In genomic region chr19:7730286-7731217, GRCh38 we compare ENCODE assay signal across 21 cellular contexts. TPM values are rescaled to one million over a fixed set of nuclear protein-coding genes. Genes with fewer than 3 reads are reported as not detected.
DNase-seq lines count a peak whose midpoint lies in the region; ATAC-seq and TF ChIP-seq lines count a peak whose summit lies in the region.
"Had no signal": no experiment of that assay in that cellular context is flagged by ENCODE, and none has a peak within 500 bp of the region (broad histone marks: within the 10 kb centered on the region; RNA-seq: fewer than 3 reads in every experiment).

No MANE protein-coding gene starts in this region.

- peak overlapping the region; percentile 93 for H3K27ac Mint-ChIP-seq in stimulated activated naive B cell treated with anti-CD40 and anti-IgM and Interleukin-4, amounts not matched to agents 10 μg/mL and 1 μg/mL and 100 μg/mL, for 72 hours
- H3K27ac Mint-ChIP-seq: nephron had no signal

- peaks cover 9% of the 10 kb centered on the region; the same call in 1 of the 2 replicates for H3K4me1 ChIP-seq in HUES6 (ENCODE audit: control insufficient read depth, insufficient read depth, low read length)
- H3K4me1 ChIP-seq in liver (ENCODE audit: control insufficient read depth in 4 of 4, insufficient read depth in 4 of 4, low read length in 3 of 4) = peaks cover 0 to 2% (median 0%) of the 10 kb centered on the region in 4 donors
- H3K4me1 ChIP-seq: ascending aorta, Caco-2, psoas muscle had no signal

- TF ChIP-seq CTCF in dorsolateral prefrontal cortex (IDR thresholded peaks at IDR 0.05 in 54 of 56, conservative IDR thresholded peaks at IDR 0.05 in 2 of 56; ENCODE audit: low read depth in 1 of 56, partially characterized antibody in 56 of 56) (no peak), liver (IDR thresholded peaks at IDR 0.05; ENCODE audit: low read depth, low read length, missing input control) (no peak)

- H3K4me3 Mint-ChIP-seq in stimulated activated naive B cell treated with anti-CD40 and anti-IgM and Interleukin-4, amounts not matched to agents 10 μg/mL and 1 μg/mL and 100 μg/mL, for 72 hours = peak overlapping the region; percentile 84 to 90
- H3K4me3 Mint-ChIP-seq: nephron had no signal

- H3K9ac ChIP-seq in HUES6 (ENCODE audit: low read length) (no peak overlapping the region), liver (ENCODE audit: low read depth in 1 of 2, low read length in 2 of 2) (no peak overlapping the region)

- peak overlapping the region; percentile 58 for H3K4me3 ChIP-seq in HUES6 (ENCODE audit: low read depth, low read length)
- H3K4me3 ChIP-seq in dorsolateral prefrontal cortex = peak overlapping the region in 34 of 59 donors; percentile 2 to 45 (median 24)
- peak overlapping the region in 1 of 3 donors; percentile 11 for H3K4me3 ChIP-seq in liver (ENCODE audit: low read depth in 1 of 3, low read length in 3 of 3)
- H3K4me3 ChIP-seq: psoas muscle had no signal

- WGBS in liver = 5% methylated on average over 78 of the region's 78 CpGs

- H3K27ac ChIP-seq in HUES6 (ENCODE audit: low read depth, low read length) (no peak overlapping the region), dorsolateral prefrontal cortex (no peak overlapping the region), liver (ENCODE audit: low read depth in 1 of 2, low read length in 2 of 2) (no peak overlapping the region)
- H3K27ac ChIP-seq: ascending aorta, psoas muscle had no signal

- DNase-seq in dorsolateral prefrontal cortex (no peak), NCI-H82 treated with DMSO at 0.1 percent for 48 hours (lab: John Stamatoyannopoulos, UW; ENCODE audit: unreplicated experiment) (no peak)
- no peak for DNase-seq in stimulated activated naive B cell treated with anti-CD40 and anti-IgM and Interleukin-4, amounts not matched to agents 10 μg/mL and 1 μg/mL and 100 μg/mL, for 72 hours
- DNase-seq in stimulated activated CD4-positive, alpha-beta T cell treated with anti-CD3 and anti-CD28 coated beads, Interleukin-2, amount 100 ng/mL, for 48 hours = no peak
- DNase-seq: activated CD4-positive, alpha-beta T cell treated with anti-CD3 and anti-CD28 coated beads, Interleukin-2, amount 50 U/mL, for 48 hours; activated naive CD4-positive, alpha-beta T cell; AML-193; Caco-2; NCI-H1092 treated with DMSO at 0.1 percent for 48 hours; NCI-H2081 treated with DMSO at 0.1 percent for 48 hours; psoas muscle; SHP77 treated with DMSO at 0.1 percent for 48 hours had no signal

- peaks cover 14 to 19% of the 10 kb centered on the region in 2 donors for H3K36me3 Mint-ChIP-seq in stimulated activated naive B cell treated with anti-CD40 and anti-IgM and Interleukin-4, amounts not matched to agents 10 μg/mL and 1 μg/mL and 100 μg/mL, for 72 hours

- no peak for TF ChIP-seq RAD21 in liver (IDR thresholded peaks at IDR 0.05)

- no peaks in the 10 kb centered on the region for H3K9me3 ChIP-seq in HUES6 (ENCODE audit: control insufficient read depth, insufficient read depth, low read depth, low read length)
- H3K9me3 ChIP-seq in liver (ENCODE audit: control insufficient read depth in 4 of 4, low read length in 3 of 4) = no peaks in the 10 kb centered on the region
- H3K9me3 ChIP-seq: ascending aorta, Caco-2, psoas muscle had no signal

- H3K9me3 Mint-ChIP-seq in stimulated activated naive B cell treated with anti-CD40 and anti-IgM and Interleukin-4, amounts not matched to agents 10 μg/mL and 1 μg/mL and 100 μg/mL, for 72 hours = peaks cover 4 to 5% of the 10 kb centered on the region in 2 donors
- H3K9me3 Mint-ChIP-seq: nephron had no signal

- H3K4me1 Mint-ChIP-seq in stimulated activated naive B cell treated with anti-CD40 and anti-IgM and Interleukin-4, amounts not matched to agents 10 μg/mL and 1 μg/mL and 100 μg/mL, for 72 hours = peaks cover 32 to 63% of the 10 kb centered on the region in 2 donors
- H3K4me1 Mint-ChIP-seq: nephron had no signal

- H3K36me3 ChIP-seq in HUES6 (ENCODE audit: control insufficient read depth, insufficient read depth, low read length) = no peaks in the 10 kb centered on the region
- H3K36me3 ChIP-seq in liver (ENCODE audit: control insufficient read depth in 4 of 4, insufficient read depth in 3 of 4, low read depth in 1 of 4, low read length in 3 of 4) = no peaks in the 10 kb centered on the region
- H3K36me3 ChIP-seq: ascending aorta had no signal

- H3K27me3 ChIP-seq in HUES6 (ENCODE audit: control insufficient read depth, insufficient read depth, low read length) (peaks cover 95% of the 10 kb centered on the region), dorsolateral prefrontal cortex (peaks cover 0 to 53% (median 30%) of the 10 kb centered on the region in 45 donors), liver (ENCODE audit: control insufficient read depth in 4 of 4, insufficient read depth in 4 of 4, low read length in 3 of 4) (peaks cover 0 to 9% (median 2%) of the 10 kb centered on the region in 4 donors)
- H3K27me3 ChIP-seq: ascending aorta had no signal

- intact Hi-C loops in dorsolateral prefrontal cortex (cut with DNase I) = no loop called here

- H3K27me3 Mint-ChIP-seq in stimulated activated naive B cell treated with anti-CD40 and anti-IgM and Interleukin-4, amounts not matched to agents 10 μg/mL and 1 μg/mL and 100 μg/mL, for 72 hours = peaks cover 13 to 25% of the 10 kb centered on the region in 2 donors

- ATAC-seq in stimulated activated naive B cell treated with anti-CD40 and anti-IgM and Interleukin-4, amounts not matched to agents 10 μg/mL and 1 μg/mL and 100 μg/mL, for 72 hours (replicated peaks) = peak; percentile 21 to 43
- ATAC-seq in GM19351 (IDR thresholded peaks at IDR 0.05; ENCODE audit: unreplicated experiment) = no peak
- ATAC-seq: psoas muscle had no signal

TF ChIP-seq in liver, 16 proteins besides CTCF, POLR2A, EP300 and RAD21:
- TF ChIP-seq YY1 (IDR thresholded peaks at IDR 0.05) = no peak
- TF ChIP-seq NR2F2 (IDR thresholded peaks at IDR 0.05) = peak; percentile 44

RNA-seq across cellular contexts. Expression of gene CLEC4G, which starts 1.4 kb away (rescaled TPM):
- 1 to 10 TPM in 105 of 120 experiments, under 1 TPM in 14, not detected in 1; 0.42 to 5.6 (median 2.3) TPM for total RNA-seq in dorsolateral prefrontal cortex
- 10 to 100 TPM in 1 of 2 donors, 1 to 10 TPM in 1; 7.7 to 43.9 TPM for total RNA-seq in liver
- polyA plus RNA-seq in liver = 10 to 100 TPM; 47.4 to 69.0 TPM
- total RNA-seq: Caco-2, chondrocyte, kidney epithelial cell, LHCN-M2 had no signal

RNA-seq across cellular contexts. Expression of gene CD209, which starts 16.8 kb away (rescaled TPM):
- 10 to 100 TPM in 1 of 120 experiments, 1 to 10 TPM in 67, under 1 TPM in 51, not detected in 1; 0.14 to 16.5 (median 1.2) TPM for total RNA-seq in dorsolateral prefrontal cortex
- 1 to 10 TPM; 1.6 to 1.9 TPM for total RNA-seq in liver
- polyA plus RNA-seq in liver = 1 to 10 TPM in 1 of 2 donors, under 1 TPM in 1; 0.44 to 3.5 TPM
- total RNA-seq: Caco-2, chondrocyte, LHCN-M2 had no signal

RNA-seq across cellular contexts. Expression of gene FCER2, which starts 28.6 kb away (rescaled TPM):
- total RNA-seq in dorsolateral prefrontal cortex = 1 to 10 TPM in 1 of 120 experiments, under 1 TPM in 13, not detected in 106; 0.29 to 1.2 (median 0.61) TPM
- total RNA-seq in liver = under 1 TPM in 1 of 2 donors, not detected in 1; 0.14 TPM
- polyA plus RNA-seq in liver = not detected
- total RNA-seq: ascending aorta, Caco-2, chondrocyte, kidney epithelial cell, LHCN-M2 had no signal

RNA-seq across cellular contexts. Expression of gene CLEC4M, which starts 32.5 kb away (rescaled TPM):
- total RNA-seq in dorsolateral prefrontal cortex = 1 to 10 TPM in 18 of 120 experiments, under 1 TPM in 60, not detected in 42; 0.16 to 3.1 (median 0.61) TPM
- 10 to 100 TPM; 22.2 to 33.0 TPM for total RNA-seq in liver
- polyA plus RNA-seq in liver = 10 to 100 TPM; 32.7 to 33.5 TPM
- total RNA-seq: ascending aorta, Caco-2, chondrocyte, kidney epithelial cell, LHCN-M2, mesenteric fat pad, psoas muscle had no signal
- polyA plus RNA-seq: psoas muscle had no signal

RNA-seq across cellular contexts. Expression of gene TRAPPC5, which starts 49.9 kb away (rescaled TPM):
- total RNA-seq in dorsolateral prefrontal cortex (100 to 1,000 TPM in 61 of 120 experiments, 10 to 100 TPM in 59; 59.2 to 143 (median 100) TPM), liver (10 to 100 TPM; 22.5 to 38.3 TPM)
- polyA plus RNA-seq in liver = 100 to 1,000 TPM in 1 of 2 donors, 10 to 100 TPM in 1; 72.1 to 130 TPM
